Comparison of ENCODE assay signal across 14 cellular contexts in genomic region chr14:81485372-81485771, GRCh38. TPM values are rescaled to one million over a fixed set of nuclear protein-coding genes. Genes with fewer than 3 reads are reported as not detected.
A peak's percentile ranks its signal among the peaks of the same experiment; 100 is the strongest.
DNase-seq lines count a peak whose midpoint lies in the region; ATAC-seq, FAIRE-seq and TF ChIP-seq lines count a peak whose summit lies in the region.
"Had no signal": no experiment of that assay in that cellular context is flagged by ENCODE, and none has a peak within 500 bp of the region (broad histone marks: within the 10 kb centered on the region; RNA-seq: fewer than 3 reads in every experiment).

No MANE protein-coding gene starts in this region.

- peaks cover 3% of the 10 kb centered on the region for H3K4me1 Mint-ChIP-seq in activated CD4-positive, alpha-beta T cell treated with anti-CD3 and anti-CD28 coated beads for 36 hours

- CTCF ChIA-PET in activated CD4-positive, alpha-beta T cell treated with anti-CD3 and anti-CD28 coated beads for 36 hours (lab: Charles Lee) = interaction anchor here (0.6 to 2.5 kb wide), 3 partner anchors 9 to 55 kb away, joined by 3 to 10 read pairs (median 4); no protein-coding TSS in a partner anchor

- WGBS in pancreas, 2 donors = 29 to 33% methylated on average over 7 of the region's 7 CpGs

- no peak overlapping the region for H3K4me3 ChIP-seq in pancreas
- H3K4me3 ChIP-seq: SK-N-MC, tibial nerve had no signal

- H3K9me3 ChIP-seq in pancreas = no peaks in the 10 kb centered on the region
- H3K9me3 ChIP-seq: tibial nerve had no signal

- H3K27me3 Mint-ChIP-seq in activated CD4-positive, alpha-beta T cell treated with anti-CD3 and anti-CD28 coated beads for 36 hours = no peaks in the 10 kb centered on the region

- no peak overlapping the region for H3K27ac Mint-ChIP-seq in activated CD4-positive, alpha-beta T cell treated with anti-CD3 and anti-CD28 coated beads for 36 hours

- intact Hi-C loops in activated CD4-positive, alpha-beta T cell treated with anti-CD3 and anti-CD28 coated beads for 36 hours (cut with DNase I, micrococcal nuclease) = no loop called here
- intact Hi-C loops in pancreas (cut with DNase I) = loop anchor here in 1 of 3 donors (5.0 kb wide), 1 partner anchor 42 kb away; no protein-coding TSS in a partner anchor

- H3K4me3 Mint-ChIP-seq in activated CD4-positive, alpha-beta T cell treated with anti-CD3 and anti-CD28 coated beads for 36 hours = no peak overlapping the region

- H3K27me3 ChIP-seq in pancreas = no peaks in the 10 kb centered on the region
- H3K27me3 ChIP-seq: tibial nerve had no signal

- POLR2A ChIA-PET in activated CD4-positive, alpha-beta T cell treated with anti-CD3 and anti-CD28 coated beads for 36 hours (lab: Charles Lee) = no interaction called here

- no peaks in the 10 kb centered on the region for H3K9me3 Mint-ChIP-seq in activated CD4-positive, alpha-beta T cell treated with anti-CD3 and anti-CD28 coated beads for 36 hours (ENCODE audit: low read depth)

- no peak for TF ChIP-seq CTCF in pancreas (IDR thresholded peaks at IDR 0.05)

- peak overlapping the region in 3 of 4 donors; percentile 3 to 69 (median 47) for H3K27ac ChIP-seq in pancreas
- H3K27ac ChIP-seq: 22Rv1, parathyroid adenoma, SK-N-MC, tibial nerve had no signal

- H3K36me3 ChIP-seq in pancreas = peaks cover 4 to 90% (median 49%) of the 10 kb centered on the region in 3 donors

- H3K36me3 Mint-ChIP-seq in activated CD4-positive, alpha-beta T cell treated with anti-CD3 and anti-CD28 coated beads for 36 hours (ENCODE audit: low read depth) = peaks cover 41% of the 10 kb centered on the region

- no peak for DNase-seq in activated CD4-positive, alpha-beta T cell treated with anti-CD3 and anti-CD28 coated beads for 36 hours
- DNase-seq in activated CD4-positive, alpha-beta T cell treated with anti-CD3 and anti-CD28 coated beads, Interleukin-2, amount 50 U/mL, for 1 hour = no peak
- DNase-seq in pancreas (no peak), SIG-M5 treated with dmso at 0.1 percent for 504 hours (lab: John Stamatoyannopoulos, UW; ENCODE audit: unreplicated experiment) (no peak), EL (no peak), NCI-H1048 (lab: John Stamatoyannopoulos, UW) (no peak)
- DNase-seq: DMS153 had no signal

- peak; percentile 49 for ATAC-seq in activated CD4-positive, alpha-beta T cell treated with anti-CD3 and anti-CD28 coated beads for 36 hours
- ATAC-seq in HG02759 (IDR thresholded peaks at IDR 0.05; ENCODE audit: unreplicated experiment) = peak; percentile 44
- ATAC-seq in HG03521 (IDR thresholded peaks at IDR 0.05; ENCODE audit: unreplicated experiment) = peak; percentile 98
- ATAC-seq in pancreas = peak; percentile 13 to 63 (median 42)

- FAIRE-seq in pancreas (lab: Jason Lieb, UNC) = no peak
- FAIRE-seq: keratinocyte had no signal

- H3K4me1 ChIP-seq in pancreas = peaks cover 14 to 29% (median 20%) of the 10 kb centered on the region in 3 donors
- H3K4me1 ChIP-seq: parathyroid adenoma, tibial nerve had no signal

RNA-seq across cellular contexts. Expression of gene SEL1L, which starts 48.3 kb away (rescaled TPM):
- total RNA-seq in activated CD4-positive, alpha-beta T cell treated with anti-CD3 and anti-CD28 coated beads for 36 hours = 10 to 100 TPM; 39.0 to 57.4 TPM
- total RNA-seq in pancreas = 100 to 1,000 TPM; 338 to 763 (median 498) TPM
- 10 to 100 TPM; 54.5 to 59.6 TPM for polyA plus RNA-seq in pancreas

Comparison
In these comparisons a context has a peak if more than half of its experiments do, and no peak if none do; other contexts are left out.
1. ATAC-seq: peak in every context shown above with its lines; median percentile 98 in HG03521; 49 in activated CD4-positive, alpha-beta T cell treated with anti-CD3 and anti-CD28 coated beads for 36 hours; 44 in HG02759; 42 in pancreas.
2. RNA of gene SEL1L, which starts 48.3 kb away (total RNA-seq): 338 to 763 TPM in pancreas; 39.0 to 57.4 TPM in activated CD4-positive, alpha-beta T cell treated with anti-CD3 and anti-CD28 coated beads for 36 hours; every median in the first group is over 4 times any median in the second.